ENCODE assay signal across 13 cellular contexts in genomic region chr10:69571618-69572158, GRCh38. TPM values are rescaled to one million over a fixed set of nuclear protein-coding genes. Genes with fewer than 3 reads are reported as not detected.
A peak's percentile ranks its signal among the peaks of the same experiment; 100 is the strongest.
DNase-seq lines count a peak whose midpoint lies in the region; ATAC-seq and TF ChIP-seq lines count a peak whose summit lies in the region.
"Had no signal": no experiment of that assay in that cellular context is flagged by ENCODE, and none has a peak within 500 bp of the region (broad histone marks: within the 10 kb centered on the region; RNA-seq: fewer than 3 reads in every experiment).

No MANE protein-coding gene starts in this region.

- peaks cover 35% of the 10 kb centered on the region for H3K4me1 Mint-ChIP-seq in CD8-positive, alpha-beta T cell (ENCODE audit: low read depth)
- peaks cover 24% of the 10 kb centered on the region for H3K4me1 Mint-ChIP-seq in activated naive CD8-positive, alpha-beta T cell treated with anti-CD3 and anti-CD28 coated beads, Interleukin-2, amount 10 ng/mL, durations not matched to agents 7 days and 5 days
- peaks cover 15 to 41% (median 28%) of the 10 kb centered on the region in 7 donors for H3K4me1 Mint-ChIP-seq in naive thymus-derived CD4-positive, alpha-beta T cell

- peaks cover 53% of the 10 kb centered on the region for H3K27me3 ChIP-seq in CD8-positive, alpha-beta T cell (ENCODE audit: insufficient read depth, low read length)
- peaks cover 96% of the 10 kb centered on the region for H3K27me3 ChIP-seq in H7 (ENCODE audit: control insufficient read depth, insufficient read depth, low read length)
- peaks cover 4 to 40% of the 10 kb centered on the region in 2 donors for H3K27me3 ChIP-seq in naive thymus-derived CD4-positive, alpha-beta T cell (ENCODE audit: control insufficient read depth in 2 of 2, insufficient read depth in 2 of 2, low read length in 2 of 2)
- H3K27me3 ChIP-seq in testis, result peaks cover 3% of the 10 kb centered on the region
- H3K27me3 ChIP-seq in transverse colon, result peaks cover 100% of the 10 kb centered on the region

- TF ChIP-seq POLR2A in testis (IDR thresholded peaks at IDR 0.05), result no peak
- TF ChIP-seq POLR2A in transverse colon (IDR thresholded peaks at IDR 0.05), result no peak

- H3K4me3 Mint-ChIP-seq in CD8-positive, alpha-beta T cell, result peak overlapping the region; percentile 71
- H3K4me3 Mint-ChIP-seq in activated naive CD8-positive, alpha-beta T cell treated with anti-CD3 and anti-CD28 coated beads, Interleukin-2, amount 10 ng/mL, durations not matched to agents 7 days and 5 days, result peak overlapping the region; percentile 74
- H3K4me3 Mint-ChIP-seq in naive thymus-derived CD4-positive, alpha-beta T cell, result peak overlapping the region; percentile 7 to 86 (median 76)

- POLR2A ChIA-PET in CD8-positive, alpha-beta T cell (lab: Charles Lee), result no interaction called here
- POLR2A ChIA-PET in activated naive CD8-positive, alpha-beta T cell treated with anti-CD3 and anti-CD28 coated beads, Interleukin-2, amount 10 ng/mL, durations not matched to agents 7 days and 5 days (lab: Charles Lee), result interaction anchor here (0.8 kb wide), 1 partner anchor 18 kb away, joined by 4 read pairs; no protein-coding TSS in a partner anchor
- POLR2A ChIA-PET in naive thymus-derived CD4-positive, alpha-beta T cell (lab: Charles Lee), result no interaction called here

- in situ Hi-C loops in transverse colon (cut with MboI; ENCODE audit: low pct_ligation_motif_present in 1 of 4, low pct_unique_long_range_greater_than_20kb in 1 of 4, low sequenced_read_pairs in 3 of 4), result no loop called here

- H3K27me3 Mint-ChIP-seq in CD8-positive, alpha-beta T cell (ENCODE audit: low read depth), result peaks cover 66% of the 10 kb centered on the region
- H3K27me3 Mint-ChIP-seq in activated naive CD8-positive, alpha-beta T cell treated with anti-CD3 and anti-CD28 coated beads, Interleukin-2, amount 10 ng/mL, durations not matched to agents 7 days and 5 days, result peaks cover 89% of the 10 kb centered on the region
- H3K27me3 Mint-ChIP-seq in naive thymus-derived CD4-positive, alpha-beta T cell, result peaks cover 78 to 91% (median 81%) of the 10 kb centered on the region in 5 donors

- H3K4me3 ChIP-seq in CD8-positive, alpha-beta T cell (ENCODE audit: low read depth, low read length), result peak overlapping the region; percentile 77
- peak overlapping the region; percentile 39 for H3K4me3 ChIP-seq in H7 (ENCODE audit: insufficient read depth, low read depth, low read length)
- H3K4me3 ChIP-seq in naive thymus-derived CD4-positive, alpha-beta T cell (ENCODE audit: low read length), result no peak overlapping the region
- H3K4me3 ChIP-seq in testis, result no peak overlapping the region
- H3K4me3 ChIP-seq in transverse colon, result no peak overlapping the region

- no peaks in the 10 kb centered on the region for H3K9me3 ChIP-seq in CD8-positive, alpha-beta T cell (ENCODE audit: low read length)
- H3K9me3 ChIP-seq in naive thymus-derived CD4-positive, alpha-beta T cell (ENCODE audit: control insufficient read depth in 2 of 3, low read length in 3 of 3), result no peaks in the 10 kb centered on the region
- H3K9me3 ChIP-seq in testis (no peaks in the 10 kb centered on the region), transverse colon (no peaks in the 10 kb centered on the region)

- H3K9me3 Mint-ChIP-seq in CD8-positive, alpha-beta T cell, result peaks cover 2% of the 10 kb centered on the region
- H3K9me3 Mint-ChIP-seq in activated naive CD8-positive, alpha-beta T cell treated with anti-CD3 and anti-CD28 coated beads, Interleukin-2, amount 10 ng/mL, durations not matched to agents 7 days and 5 days, result no peaks in the 10 kb centered on the region
- peaks cover 0 to 8% (median 1%) of the 10 kb centered on the region in 11 donors for H3K9me3 Mint-ChIP-seq in naive thymus-derived CD4-positive, alpha-beta T cell

- no peak overlapping the region for H3K27ac Mint-ChIP-seq in CD8-positive, alpha-beta T cell
- peak overlapping the region; percentile 41 for H3K27ac Mint-ChIP-seq in activated naive CD8-positive, alpha-beta T cell treated with anti-CD3 and anti-CD28 coated beads, Interleukin-2, amount 10 ng/mL, durations not matched to agents 7 days and 5 days
- peak overlapping the region in 2 of 9 donors; percentile 0 to 72 for H3K27ac Mint-ChIP-seq in naive thymus-derived CD4-positive, alpha-beta T cell

- peaks cover 2% of the 10 kb centered on the region for H3K36me3 Mint-ChIP-seq in CD8-positive, alpha-beta T cell
- no peaks in the 10 kb centered on the region for H3K36me3 Mint-ChIP-seq in activated naive CD8-positive, alpha-beta T cell treated with anti-CD3 and anti-CD28 coated beads, Interleukin-2, amount 10 ng/mL, durations not matched to agents 7 days and 5 days
- no peaks in the 10 kb centered on the region for H3K36me3 Mint-ChIP-seq in naive thymus-derived CD4-positive, alpha-beta T cell

- intact Hi-C loops in CD8-positive, alpha-beta T cell (cut with DNase I, micrococcal nuclease), result loop anchor here in 1 of 2 experiments (5.0 kb wide), 1 partner anchor 51 kb away; no protein-coding TSS in a partner anchor
- intact Hi-C loops in naive thymus-derived CD4-positive, alpha-beta T cell (cut with micrococcal nuclease), result loop anchor here in 1 of 2 donors (5.0 kb wide), 2 partner anchors 54 to 61 kb away; partner anchors contain the start of gene FAM241B
- intact Hi-C loops in testis (cut with DNase I; ENCODE audit: low total_unique reads) (no loop called here), transverse colon (cut with DNase I; ENCODE audit: low total_unique reads) (no loop called here)

- no peak overlapping the region for H3K27ac ChIP-seq in CD8-positive, alpha-beta T cell (ENCODE audit: low read depth, low read length)
- H3K27ac ChIP-seq in naive thymus-derived CD4-positive, alpha-beta T cell (ENCODE audit: low read depth, low read length), result no peak overlapping the region
- H3K27ac ChIP-seq in testis (no peak overlapping the region), transverse colon (no peak overlapping the region)

- H3K36me3 ChIP-seq in CD8-positive, alpha-beta T cell (ENCODE audit: insufficient read depth, low read length), result no peaks in the 10 kb centered on the region
- no peaks in the 10 kb centered on the region for H3K36me3 ChIP-seq in H7 (replicated peaks; ENCODE audit: control insufficient read depth, insufficient read depth, low read length)
- no peaks in the 10 kb centered on the region for H3K36me3 ChIP-seq in naive thymus-derived CD4-positive, alpha-beta T cell (ENCODE audit: control insufficient read depth in 2 of 3, insufficient read depth in 3 of 3, low read length in 3 of 3)
- H3K36me3 ChIP-seq in testis (ENCODE audit: low read depth, missing control alignments), result no peaks in the 10 kb centered on the region
- H3K36me3 ChIP-seq in transverse colon, result no peaks in the 10 kb centered on the region

- no peak for TF ChIP-seq CTCF in CD8-positive, alpha-beta T cell (IDR thresholded peaks at IDR 0.05)
- TF ChIP-seq CTCF in testis (IDR thresholded peaks at IDR 0.05) (no peak), transverse colon (IDR thresholded peaks at IDR 0.05) (no peak)

- DNase-seq in CD8-positive, alpha-beta T cell, result no peak
- peak; percentile 75 for DNase-seq in H7
- DNase-seq in activated naive CD8-positive, alpha-beta T cell treated with anti-CD3 and anti-CD28 coated beads, Interleukin-2, amount 10 ng/mL, durations not matched to agents 7 days and 5 days, result peak; percentile 34
- no peak for DNase-seq in naive thymus-derived CD4-positive, alpha-beta T cell
- DNase-seq in testis, result no peak
- DNase-seq in transverse colon, result no peak
- DNase-seq in GF-D8 (lab: John Stamatoyannopoulos, UW), result no peak
- no peak for DNase-seq in NCI-H2081 (lab: John Stamatoyannopoulos, UW)
- DNase-seq: head of caudate nucleus, NCI-H1105 treated with DMSO at 0.1 percent for 48 hours, occipital lobe, trophoblast cell had no signal

- CTCF ChIA-PET in CD8-positive, alpha-beta T cell (lab: Charles Lee), result no interaction called here
- CTCF ChIA-PET in naive thymus-derived CD4-positive, alpha-beta T cell (lab: Charles Lee), result interaction anchor here (0.6 kb wide), 1 partner anchor 308 kb away, joined by 4 read pairs; no protein-coding TSS in a partner anchor

- peaks cover 30% of the 10 kb centered on the region for H3K4me1 ChIP-seq in CD8-positive, alpha-beta T cell (ENCODE audit: insufficient read depth, low read length)
- peaks cover 9 to 13% of the 10 kb centered on the region in 2 donors for H3K4me1 ChIP-seq in naive thymus-derived CD4-positive, alpha-beta T cell (ENCODE audit: control insufficient read depth in 2 of 2, insufficient read depth in 2 of 2, low read length in 2 of 2)
- peaks cover 9% of the 10 kb centered on the region for H3K4me1 ChIP-seq in testis
- peaks cover 0 to 17% (median 10%) of the 10 kb centered on the region in 4 donors for H3K4me1 ChIP-seq in transverse colon

- TF ChIP-seq EP300 in transverse colon (IDR thresholded peaks at IDR 0.05; ENCODE audit: low read depth), result no peak

- 1% methylated on average over 25 of the region's 25 CpGs for WGBS in testis, 2 donors
- 17% methylated on average over 25 of the region's 25 CpGs; no CpG with 5 or more reads in 1 of the 2 donors for WGBS in transverse colon (ENCODE audit: low coverage in 1 of 2), 2 donors

- no peak for ATAC-seq in CD8-positive, alpha-beta T cell
- ATAC-seq in activated naive CD8-positive, alpha-beta T cell treated with anti-CD3 and anti-CD28 coated beads, Interleukin-2, amount 10 ng/mL, durations not matched to agents 7 days and 5 days (ENCODE audit: low read depth), result no peak
- ATAC-seq in naive thymus-derived CD4-positive, alpha-beta T cell, result no peak

RNA-seq across cellular contexts. Expression of gene NEUROG3, which starts 1.5 kb away (rescaled TPM):
- not detected for total RNA-seq in CD8-positive, alpha-beta T cell
- 0.14 and 1.4 TPM in 2 replicates for total RNA-seq in H7 (2014; rRNA removed; shearing (Covaris generic))
- under 1 TPM in 1 of 2 experiments, not detected in 1; 0.22 TPM for total RNA-seq in activated naive CD8-positive, alpha-beta T cell treated with anti-CD3 and anti-CD28 coated beads, Interleukin-2, amount 10 ng/mL, durations not matched to agents 7 days and 5 days
- under 1 TPM in 1 of 5 experiments, not detected in 4; 0.24 TPM for total RNA-seq in naive thymus-derived CD4-positive, alpha-beta T cell
- polyA plus RNA-seq in naive thymus-derived CD4-positive, alpha-beta T cell, result not detected
- total RNA-seq in testis, result not detected
- polyA plus RNA-seq in testis (ENCODE audit: insufficient read depth, low read depth, low replicate concordance), result not detected
- total RNA-seq in transverse colon, result 1 to 10 TPM in 1 of 4 donors, under 1 TPM in 2, not detected in 1; 0.41 to 8.2 (median 0.64) TPM
- total RNA-seq: liver, occipital lobe had no signal
- polyA plus RNA-seq: liver had no signal

RNA-seq across cellular contexts. Expression of gene FAM241B, which starts 58.4 kb away (rescaled TPM):
- 1 to 10 TPM; 7.4 to 9.1 TPM for total RNA-seq in CD8-positive, alpha-beta T cell
- total RNA-seq in H7 (2014; rRNA removed; shearing (Covaris generic)), result 5.8 and 8.4 TPM in 2 replicates
- 10 to 100 TPM in 1 of 2 experiments, 1 to 10 TPM in 1; 8.0 to 11.7 TPM for total RNA-seq in activated naive CD8-positive, alpha-beta T cell treated with anti-CD3 and anti-CD28 coated beads, Interleukin-2, amount 10 ng/mL, durations not matched to agents 7 days and 5 days
- total RNA-seq in naive thymus-derived CD4-positive, alpha-beta T cell, result 10 to 100 TPM in 4 of 5 experiments, 1 to 10 TPM in 1; 8.6 to 13.9 (median 12.4) TPM
- 10 to 100 TPM; 21.3 to 26.3 TPM for polyA plus RNA-seq in naive thymus-derived CD4-positive, alpha-beta T cell
- total RNA-seq in testis, result 10 to 100 TPM; 11.6 to 17.6 TPM
- polyA plus RNA-seq in testis (ENCODE audit: insufficient read depth, low read depth, low replicate concordance), result 22.8 TPM
- 1 to 10 TPM in 1 of 4 donors, under 1 TPM in 1, not detected in 2; 0.95 to 1.4 TPM for total RNA-seq in transverse colon

Comparison
In these comparisons a context has a peak if more than half of its experiments do, and no peak if none do; other contexts are left out.
1. DNase-seq: peak in H7 (single experiment) and activated naive CD8-positive, alpha-beta T cell treated with anti-CD3 and anti-CD28 coated beads, Interleukin-2, amount 10 ng/mL, durations not matched to agents 7 days and 5 days (single experiment); none in CD8-positive, alpha-beta T cell (0 of 7), naive thymus-derived CD4-positive, alpha-beta T cell (0 of 9), testis (single experiment), transverse colon (single experiment), GF-D8 (single experiment) and NCI-H2081 (0 of 2).
2. H3K4me3 ChIP-seq: peak in CD8-positive, alpha-beta T cell (single experiment) and H7 (single experiment); none in naive thymus-derived CD4-positive, alpha-beta T cell (single experiment), testis (0 of 2) and transverse colon (0 of 4).
3. Peak in every context shown above with its lines, with median percentiles within 50 percentile points of each other: H3K4me3 Mint-ChIP-seq.